In genomic region chr4:16942491-16942890, GRCh38 we compare ENCODE assay signal across 24 cellular contexts. TPM values are rescaled to one million over a fixed set of nuclear protein-coding genes. Genes with fewer than 3 reads are reported as not detected.
"Had no signal": no experiment of that assay in that cellular context is flagged by ENCODE, and none has a peak within 500 bp of the region (broad histone marks: within the 10 kb centered on the region; RNA-seq: fewer than 3 reads in every experiment).

No MANE protein-coding gene starts in this region.

- H3K27me3 Mint-ChIP-seq: activated CD8-positive, alpha-beta memory T cell treated with anti-CD3 and anti-CD28 coated beads, Interleukin-2, amount 10 ng/mL, durations not matched to agents 7 days and 5 days had no signal

- H3K27me3 ChIP-seq: esophagus squamous epithelium, heart right ventricle, right lobe of liver had no signal

- ATAC-seq: activated CD4-positive, alpha-beta T cell treated with anti-CD3 and anti-CD28 coated beads for 36 hours; activated CD8-positive, alpha-beta memory T cell treated with anti-CD3 and anti-CD28 coated beads, Interleukin-2, amount 10 ng/mL, durations not matched to agents 7 days and 5 days; activated CD8-positive, alpha-beta T cell treated with anti-CD3 and anti-CD28 coated beads, Interleukin-2, amount 10 ng/mL, durations not matched to agents 7 days and 5 days; heart right ventricle; natural killer cell; right lobe of liver; stimulated activated naive CD8-positive, alpha-beta T cell treated with anti-CD3 and anti-CD28 coated beads, Interleukin-15, Interleukin-2, amounts not matched to agents 100 U/mL and 50 U/mL, for 24 hours had no signal

- H3K4me3 Mint-ChIP-seq: activated CD4-positive, alpha-beta T cell treated with anti-CD3 and anti-CD28 coated beads for 36 hours; activated CD8-positive, alpha-beta memory T cell treated with anti-CD3 and anti-CD28 coated beads, Interleukin-2, amount 10 ng/mL, durations not matched to agents 7 days and 5 days; activated CD8-positive, alpha-beta T cell treated with anti-CD3 and anti-CD28 coated beads, Interleukin-2, amount 10 ng/mL, durations not matched to agents 7 days and 5 days; activated naive CD8-positive, alpha-beta T cell; natural killer cell had no signal

- H3K27ac ChIP-seq: epithelial cell of prostate, esophagus squamous epithelium, heart right ventricle, left ventricle myocardium inferior, right lobe of liver, skin epidermis, thoracic aorta had no signal

- H3K9me3 ChIP-seq: esophagus squamous epithelium, left ventricle myocardium inferior, right lobe of liver, thoracic aorta had no signal

- H3K4me1 Mint-ChIP-seq: activated CD4-positive, alpha-beta T cell treated with anti-CD3 and anti-CD28 coated beads for 36 hours; activated CD8-positive, alpha-beta memory T cell treated with anti-CD3 and anti-CD28 coated beads, Interleukin-2, amount 10 ng/mL, durations not matched to agents 7 days and 5 days; natural killer cell had no signal

- H3K9me3 Mint-ChIP-seq: natural killer cell had no signal

- H3K36me3 Mint-ChIP-seq: activated CD8-positive, alpha-beta memory T cell treated with anti-CD3 and anti-CD28 coated beads, Interleukin-2, amount 10 ng/mL, durations not matched to agents 7 days and 5 days; activated naive CD8-positive, alpha-beta T cell; natural killer cell had no signal

- DNase-seq: activated CD4-positive, alpha-beta T cell treated with anti-CD3 and anti-CD28 coated beads for 36 hours; activated CD4-positive, CD25-positive, alpha-beta regulatory T cell; activated CD8-positive, alpha-beta memory T cell treated with anti-CD3 and anti-CD28 coated beads, Interleukin-2, amount 10 ng/mL, durations not matched to agents 7 days and 5 days; activated CD8-positive, alpha-beta T cell treated with anti-CD3 and anti-CD28 coated beads, Interleukin-2, amount 10 ng/mL, durations not matched to agents 7 days and 5 days; activated effector memory CD4-positive, alpha-beta T cell treated with Interleukin-2 at 50 U/mL for 16 hours; activated naive CD4-positive, alpha-beta T cell treated with Interleukin-2 at 50 U/mL for 16 hours; anterior cingulate cortex; effector CD8-positive, alpha-beta T cell; esophagus squamous epithelium; foreskin melanocyte; heart right ventricle; left ventricle myocardium inferior; mesendoderm; natural killer cell; right lobe of liver; stimulated activated CD4-positive, alpha-beta T cell treated with anti-CD3 and anti-CD28 coated beads, Interleukin-12 subunit alpha, Interleukin-12 subunit beta, amount 100 ng/mL, for 4 hours; stimulated activated CD4-positive, alpha-beta T cell treated with anti-CD3 and anti-CD28 coated beads, Interleukin-4, amount 100 ng/mL, for 1 hour; stimulated activated naive CD8-positive, alpha-beta T cell treated with anti-CD3 and anti-CD28 coated beads, Interleukin-15, Interleukin-2, amounts not matched to agents 100 U/mL and 50 U/mL, for 24 hours; trophoblast cell had no signal

- H3K4me1 ChIP-seq: esophagus squamous epithelium, heart right ventricle, left ventricle myocardium inferior, right lobe of liver had no signal

- H3K27ac Mint-ChIP-seq: activated CD4-positive, alpha-beta T cell treated with anti-CD3 and anti-CD28 coated beads for 36 hours; activated CD8-positive, alpha-beta memory T cell treated with anti-CD3 and anti-CD28 coated beads, Interleukin-2, amount 10 ng/mL, durations not matched to agents 7 days and 5 days; activated CD8-positive, alpha-beta T cell treated with anti-CD3 and anti-CD28 coated beads, Interleukin-2, amount 10 ng/mL, durations not matched to agents 7 days and 5 days; activated naive CD8-positive, alpha-beta T cell; natural killer cell had no signal

- H3K36me3 ChIP-seq: esophagus squamous epithelium, heart right ventricle, left ventricle myocardium inferior, right lobe of liver, thoracic aorta had no signal

- H3K4me3 ChIP-seq: esophagus squamous epithelium, heart right ventricle, left ventricle myocardium inferior, lung, right lobe of liver, skin epidermis, thoracic aorta had no signal

RNA-seq across cellular contexts. Expression of gene LDB2, which starts 44.0 kb away (rescaled TPM):
- total RNA-seq: activated CD8-positive, alpha-beta memory T cell treated with anti-CD3 and anti-CD28 coated beads, Interleukin-2, amount 10 ng/mL, durations not matched to agents 7 days and 5 days; activated CD8-positive, alpha-beta T cell treated with anti-CD3 and anti-CD28 coated beads, Interleukin-2, amount 10 ng/mL, durations not matched to agents 7 days and 5 days had no signal
